8 cellular contexts compared by ENCODE assay signal in the genomic region with DNA sequence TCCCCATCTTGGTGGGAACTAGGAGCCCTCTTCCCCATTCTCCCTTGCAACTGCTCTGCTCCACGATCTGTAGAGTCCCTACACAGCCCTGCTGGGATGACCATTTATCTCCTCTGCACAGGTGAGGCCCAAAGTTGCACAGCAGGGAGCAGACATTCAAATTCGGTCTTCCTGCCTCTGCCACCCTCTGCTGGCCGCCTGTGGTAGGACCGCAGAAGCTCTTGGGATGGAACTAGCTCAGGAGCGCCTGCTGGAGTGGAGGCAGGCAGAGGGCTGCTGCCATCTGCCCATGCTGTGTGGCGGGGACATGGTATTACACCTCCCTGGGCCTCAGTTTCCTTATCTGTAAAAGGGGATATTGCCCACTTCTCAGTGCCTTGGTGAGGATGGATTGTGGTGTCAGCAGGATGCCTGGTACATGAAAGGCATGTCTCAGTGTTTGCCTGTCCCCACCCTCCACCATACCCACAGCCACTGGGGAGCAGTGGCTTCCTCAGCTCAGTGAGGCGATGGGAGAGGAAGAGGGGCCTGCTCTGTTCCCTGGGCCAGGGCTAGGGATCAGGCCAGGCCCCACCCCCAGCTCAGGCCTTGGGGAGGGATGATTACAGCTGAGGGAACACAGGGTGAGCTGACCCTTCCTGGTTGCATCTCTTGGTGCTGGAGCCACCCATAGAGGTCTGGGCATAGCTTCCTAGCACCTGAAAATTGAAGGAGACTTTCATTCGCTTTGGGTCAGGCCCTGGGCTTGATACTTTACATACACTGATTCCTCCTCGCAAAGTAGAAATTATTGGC. TPM values are rescaled to one million over a fixed set of nuclear protein-coding genes. Genes with fewer than 3 reads are reported as not detected.
A peak's percentile ranks its signal among the peaks of the same experiment; 100 is the strongest.
DNase-seq lines count a peak whose midpoint lies in the region; ATAC-seq and TF ChIP-seq lines count a peak whose summit lies in the region.

No MANE protein-coding gene starts in this region.

- TF ChIP-seq POLR2A in adrenal gland (IDR thresholded peaks at IDR 0.05) = no peak

- peak overlapping the region in 1 of 5 donors; percentile 9 for H3K27ac ChIP-seq in adrenal gland
- no peak overlapping the region for H3K27ac ChIP-seq in right atrium auricular region

- intact Hi-C loops in adrenal gland (cut with DNase I) = loop anchor here (2.0 to 5.0 kb wide), 2 partner anchors 43 to 44 kb away; no protein-coding TSS in a partner anchor

- peak; percentile 84 for ATAC-seq in HG02588 (IDR thresholded peaks at IDR 0.05; ENCODE audit: unreplicated experiment)

- peaks cover 1 to 4% of the 10 kb centered on the region in 2 donors for H3K4me1 ChIP-seq in adrenal gland (replicated peaks in 1 of 2)
- peaks cover 0 to 3% of the 10 kb centered on the region in 2 donors for H3K4me1 ChIP-seq in right atrium auricular region

- TF ChIP-seq CTCF in GM12872 (IDR thresholded peaks at IDR 0.05; ENCODE audit: insufficient read depth, low read depth, low read length) (peak; percentile 95), adrenal gland (IDR thresholded peaks at IDR 0.05) (peak; percentile 89 to 98 (median 95)), right atrium auricular region (IDR thresholded peaks at IDR 0.05) (peak; percentile 74 to 93), retinal pigment epithelial cell (conservative IDR thresholded peaks at IDR 0.05; ENCODE audit: low read depth, low read length) (peak; percentile 96)

- no peaks in the 10 kb centered on the region for H3K27me3 ChIP-seq in adrenal gland
- no peaks in the 10 kb centered on the region for H3K27me3 ChIP-seq in right atrium auricular region

- DNase-seq in NCI-H146 (lab: John Stamatoyannopoulos, UW) (peak; percentile 83), T-helper 2 cell (peak; percentile 42 to 74 (median 67)), adrenal gland (peak; percentile 80 to 95 (median 87)), right atrium auricular region (ENCODE audit: low spot score) (peak; percentile 88), retinal pigment epithelial cell (ENCODE audit: low read depth) (no peak), GOT3 (lab: John Stamatoyannopoulos, UW) (no peak)

- H3K4me3 ChIP-seq in adrenal gland (no peak overlapping the region), right atrium auricular region (no peak overlapping the region), retinal pigment epithelial cell (ENCODE audit: low read length) (no peak overlapping the region)

- H3K9me3 ChIP-seq in adrenal gland (replicated peaks in 1 of 3) (no peaks in the 10 kb centered on the region), right atrium auricular region (no peaks in the 10 kb centered on the region)

- H3K36me3 ChIP-seq in adrenal gland (replicated peaks in 1 of 2) (no peaks in the 10 kb centered on the region), right atrium auricular region (no peaks in the 10 kb centered on the region)

- WGBS in adrenal gland, 4 donors = 30 to 42% (median 30%) methylated on average over 2 to 9 of the region's 9 CpGs

RNA-seq across cellular contexts. Expression of gene OMP, which starts 11.3 kb away (rescaled TPM):
- total RNA-seq in adrenal gland = under 1 TPM in 2 of 8 donors, not detected in 6; 0.50 to 0.92 TPM
- 1 to 10 TPM in 1 of 3 donors, not detected in 2; 1.6 TPM for polyA plus RNA-seq in adrenal gland
- total RNA-seq in right atrium auricular region = not detected

RNA-seq across cellular contexts. Expression of gene CAPN5, which starts 24.6 kb away (rescaled TPM):
- 10 to 100 TPM in 7 of 8 donors, 1 to 10 TPM in 1; 8.5 to 29.6 (median 21.3) TPM for total RNA-seq in adrenal gland
- 10 to 100 TPM in 2 of 3 donors, 1 to 10 TPM in 1; 7.7 to 27.8 (median 12.3) TPM for polyA plus RNA-seq in adrenal gland
- 1 to 10 TPM; 2.6 to 4.0 TPM for total RNA-seq in right atrium auricular region

RNA-seq across cellular contexts. Expression of gene MYO7A, which starts 36.7 kb away (rescaled TPM):
- total RNA-seq in adrenal gland = 100 to 1,000 TPM in 4 of 8 donors, 10 to 100 TPM in 4; 66.1 to 175 (median 102) TPM
- polyA plus RNA-seq in adrenal gland = 100 to 1,000 TPM in 1 of 3 donors, 10 to 100 TPM in 2; 46.8 to 150 (median 67.2) TPM
- 1 to 10 TPM; 1.4 to 5.0 TPM for total RNA-seq in right atrium auricular region

RNA-seq across cellular contexts. Expression of gene B3GNT6, which starts 57.1 kb away (rescaled TPM):
- not detected for total RNA-seq in adrenal gland
- not detected for polyA plus RNA-seq in adrenal gland
- total RNA-seq in right atrium auricular region = not detected

Comparison
In these comparisons a context has a peak if more than half of its experiments do, and no peak if none do; other contexts are left out.
1. DNase-seq: peak in NCI-H146 (single experiment), T-helper 2 cell (5 of 5), adrenal gland (7 of 7) and right atrium auricular region (single experiment); none in retinal pigment epithelial cell (single experiment) and GOT3 (single experiment).
2. RNA of gene MYO7A, which starts 36.7 kb away (total RNA-seq): 66.1 to 175 TPM in adrenal gland; 1.4 to 5.0 TPM in right atrium auricular region; every median in the first group is over 10 times any median in the second.
3. Peak in every context shown above with its lines, with median percentiles within 50 percentile points of each other: CTCF ChIP-seq.